Comparison of ENCODE assay signal across 8 cellular contexts in genomic region chr10:92965314-92965713, GRCh38.
DNase-seq lines count a peak whose midpoint lies in the region; ATAC-seq and TF ChIP-seq lines count a peak whose summit lies in the region.

No MANE protein-coding gene starts in this region.

- H3K4me3 Mint-ChIP-seq in natural killer cell (no peak overlapping the region), nephron (no peak overlapping the region)
- no peak overlapping the region for H3K4me3 Mint-ChIP-seq in natural killer cell treated with Interleukin-12 subunit alpha and Interleukin-12 subunit beta and Interleukin-15 and Interleukin-18, amount 100 ng/mL, for 72 hours

- H3K27me3 Mint-ChIP-seq in natural killer cell (ENCODE audit: low read depth in 2 of 2): no peaks in the 10 kb centered on the region
- no peaks in the 10 kb centered on the region for H3K27me3 Mint-ChIP-seq in natural killer cell treated with Interleukin-12 subunit alpha and Interleukin-12 subunit beta and Interleukin-15 and Interleukin-18, amount 100 ng/mL, for 72 hours
- H3K27me3 Mint-ChIP-seq in nephron (ENCODE audit: low read depth): no peaks in the 10 kb centered on the region

- no peak overlapping the region for H3K9ac ChIP-seq in colonic mucosa (ENCODE audit: low read depth in 2 of 2, low read length in 2 of 2)

- H3K4me1 ChIP-seq in colonic mucosa: no peaks in the 10 kb centered on the region

- H3K36me3 Mint-ChIP-seq in natural killer cell (no peaks in the 10 kb centered on the region), nephron (ENCODE audit: low read depth) (peaks cover 4% of the 10 kb centered on the region)
- no peaks in the 10 kb centered on the region for H3K36me3 Mint-ChIP-seq in natural killer cell treated with Interleukin-12 subunit alpha and Interleukin-12 subunit beta and Interleukin-15 and Interleukin-18, amount 100 ng/mL, for 72 hours

- no peaks in the 10 kb centered on the region for H3K36me3 ChIP-seq in colonic mucosa

- H3K4me1 Mint-ChIP-seq in natural killer cell (no peaks in the 10 kb centered on the region), nephron (no peaks in the 10 kb centered on the region)
- H3K4me1 Mint-ChIP-seq in natural killer cell treated with Interleukin-12 subunit alpha and Interleukin-12 subunit beta and Interleukin-15 and Interleukin-18, amount 100 ng/mL, for 72 hours (ENCODE audit: low read depth in 2 of 2): no peaks in the 10 kb centered on the region

- ATAC-seq in natural killer cell (no peak), GM21390 (IDR thresholded peaks at IDR 0.05; ENCODE audit: unreplicated experiment) (no peak)
- ATAC-seq in natural killer cell treated with Interleukin-12 subunit alpha and Interleukin-12 subunit beta and Interleukin-15 and Interleukin-18, amount 100 ng/mL, for 72 hours: no peak

- intact Hi-C loops in natural killer cell (cut with micrococcal nuclease) (no loop called here), colonic mucosa (cut with DNase I) (no loop called here)

- H3K9me3 Mint-ChIP-seq in natural killer cell (no peaks in the 10 kb centered on the region), nephron (no peaks in the 10 kb centered on the region)
- H3K9me3 Mint-ChIP-seq in natural killer cell treated with Interleukin-12 subunit alpha and Interleukin-12 subunit beta and Interleukin-15 and Interleukin-18, amount 100 ng/mL, for 72 hours: no peaks in the 10 kb centered on the region

- H3K27ac ChIP-seq in colonic mucosa: no peak overlapping the region

- no peaks in the 10 kb centered on the region for H3K27me3 ChIP-seq in colonic mucosa

- no peaks in the 10 kb centered on the region for H3K9me3 ChIP-seq in colonic mucosa

- TF ChIP-seq CTCF in natural killer cell (IDR thresholded peaks at IDR 0.05) (peak; percentile 79), colonic mucosa (IDR thresholded peaks at IDR 0.05) (peak; percentile 65), nephron (IDR thresholded peaks at IDR 0.05; ENCODE audit: unreplicated experiment in 3 of 3) (peak; percentile 71 to 84 (median 74))

- H3K27ac Mint-ChIP-seq in natural killer cell (no peak overlapping the region), nephron (no peak overlapping the region)
- H3K27ac Mint-ChIP-seq in natural killer cell treated with Interleukin-12 subunit alpha and Interleukin-12 subunit beta and Interleukin-15 and Interleukin-18, amount 100 ng/mL, for 72 hours: no peak overlapping the region

- no peak overlapping the region for H3K4me3 ChIP-seq in colonic mucosa

- DNase-seq in natural killer cell (no peak), NCI-H226 (peak; percentile 14), colonic mucosa (no peak), NCI-H2029 treated with DMSO at 0.1 percent for 48 hours (lab: John Stamatoyannopoulos, UW) (no peak)
- no peak for DNase-seq in natural killer cell treated with Interleukin-12 subunit alpha and Interleukin-12 subunit beta and Interleukin-15 and Interleukin-18, amount 100 ng/mL, for 72 hours (ENCODE audit: low spot score)
- no peak for DNase-seq in stimulated activated CD4-positive, alpha-beta T cell treated with anti-CD3 and anti-CD28 coated beads, Interleukin-4, amount 100 ng/mL, for 1 hour
